ENCODE assay signal across 25 cellular contexts in genomic region chr6:139010674-139011073, GRCh38.
"Had no signal": no experiment of that assay in that cellular context is flagged by ENCODE, and none has a peak within 500 bp of the region (broad histone marks: within the 10 kb centered on the region; RNA-seq: fewer than 3 reads in every experiment).

No MANE protein-coding gene starts in this region.

- H3K36me3 ChIP-seq: breast epithelium, esophagus muscularis mucosa, heart right ventricle, right atrium auricular region, stomach, thyroid gland, upper lobe of left lung, vagina had no signal

- H3K27ac ChIP-seq: breast epithelium, esophagus muscularis mucosa, heart right ventricle, parathyroid adenoma, psoas muscle, right atrium auricular region, stomach, thyroid gland, upper lobe of left lung, vagina had no signal

- H3K4me3 Mint-ChIP-seq: activated T-cell treated with anti-CD3 and anti-CD28 coated beads, Interleukin-2, amount 50 U/mL, for 72 hours; nephron; stimulated activated naive B cell treated with anti-CD40 and anti-IgM and Interleukin-4, amounts not matched to agents 10 μg/mL and 1 μg/mL and 100 μg/mL, for 72 hours; T-helper 2 cell treated with Interferon-gamma antibody and Interleukin-4, amounts not matched to agents 5 μg/mL and 100 μg/mL, for 36 hours had no signal

- H2AFZ ChIP-seq: parathyroid adenoma had no signal

- H3K79me2 ChIP-seq: parathyroid adenoma had no signal

- H3K9ac ChIP-seq: parathyroid adenoma had no signal

- H3K36me3 Mint-ChIP-seq: activated naive CD4-positive, alpha-beta T cell treated with anti-CD3 and anti-CD28 coated beads, Interleukin-2, amount 50 U/mL, for 72 hours had no signal

- H3K9me3 Mint-ChIP-seq: activated naive CD4-positive, alpha-beta T cell treated with anti-CD3 and anti-CD28 coated beads, Interleukin-2, amount 50 U/mL, for 72 hours; activated T-cell treated with anti-CD3 and anti-CD28 coated beads, Interleukin-2, amount 50 U/mL, for 72 hours; nephron; T-helper 2 cell treated with Interferon-gamma antibody and Interleukin-4, amounts not matched to agents 5 μg/mL and 100 μg/mL, for 36 hours had no signal

- H3K27me3 ChIP-seq: breast epithelium, esophagus muscularis mucosa, heart right ventricle, right atrium auricular region, stomach, thyroid gland, upper lobe of left lung, vagina had no signal

- DNase-seq: activated CD4-positive, alpha-beta T cell treated with anti-CD3 and anti-CD28 coated beads for 4 hours; activated CD4-positive, alpha-beta T cell treated with anti-CD3 and anti-CD28 coated beads, Interleukin-2, amount 50 U/mL, for 4 hours; activated naive CD4-positive, alpha-beta T cell; activated T-cell treated with anti-CD3 and anti-CD28 coated beads for 4 hours; activated T-cell treated with anti-CD3 and anti-CD28 coated beads, Interleukin-2, amount 50 U/mL, for 72 hours; central memory CD4-positive, alpha-beta T cell; foreskin melanocyte; heart right ventricle; left cardiac atrium; left ventricle myocardium superior; psoas muscle; stimulated activated CD4-positive, alpha-beta T cell treated with anti-CD3 and anti-CD28 coated beads, Interleukin-15, amount 100 ng/mL, for 24 hours; stimulated activated CD4-positive, alpha-beta T cell treated with anti-CD3 and anti-CD28 coated beads, Interleukin-2, amount 100 ng/mL, for 24 hours; stimulated activated naive B cell treated with anti-CD40 and anti-IgM and Interleukin-4, amounts not matched to agents 10 μg/mL and 1 μg/mL and 100 μg/mL, for 72 hours; stomach; thyroid gland; upper lobe of left lung had no signal

- H3K9me3 ChIP-seq: breast epithelium, esophagus muscularis mucosa, heart right ventricle, psoas muscle, right atrium auricular region, stomach, thyroid gland, upper lobe of left lung, vagina had no signal

- H3K27me3 Mint-ChIP-seq: stimulated activated naive B cell treated with anti-CD40 and anti-IgM and Interleukin-4, amounts not matched to agents 10 μg/mL and 1 μg/mL and 100 μg/mL, for 72 hours had no signal

- H3K4me1 ChIP-seq: breast epithelium, esophagus muscularis mucosa, parathyroid adenoma, psoas muscle, right atrium auricular region, thyroid gland, upper lobe of left lung, vagina had no signal

- H3K4me3 ChIP-seq: breast epithelium, esophagus muscularis mucosa, heart right ventricle, psoas muscle, right atrium auricular region, stomach, thyroid gland, upper lobe of left lung, vagina had no signal

- H3K27ac Mint-ChIP-seq: activated naive CD4-positive, alpha-beta T cell treated with anti-CD3 and anti-CD28 coated beads, Interleukin-2, amount 50 U/mL, for 72 hours; activated T-cell treated with anti-CD3 and anti-CD28 coated beads, Interleukin-2, amount 50 U/mL, for 72 hours; nephron; stimulated activated naive B cell treated with anti-CD40 and anti-IgM and Interleukin-4, amounts not matched to agents 10 μg/mL and 1 μg/mL and 100 μg/mL, for 72 hours; T-helper 2 cell treated with Interferon-gamma antibody and Interleukin-4, amounts not matched to agents 5 μg/mL and 100 μg/mL, for 36 hours had no signal

- ATAC-seq: activated naive CD4-positive, alpha-beta T cell treated with anti-CD3 and anti-CD28 coated beads, Interleukin-2, amount 50 U/mL, for 72 hours; activated T-cell treated with anti-CD3 and anti-CD28 coated beads, Interleukin-2, amount 50 U/mL, for 72 hours; heart right ventricle; left cardiac atrium; left ventricle myocardium superior; psoas muscle; stimulated activated naive B cell treated with anti-CD40 and anti-IgM and Interleukin-4, amounts not matched to agents 10 μg/mL and 1 μg/mL and 100 μg/mL, for 72 hours had no signal
